8 cellular contexts compared by ENCODE assay signal in the genomic region with DNA sequence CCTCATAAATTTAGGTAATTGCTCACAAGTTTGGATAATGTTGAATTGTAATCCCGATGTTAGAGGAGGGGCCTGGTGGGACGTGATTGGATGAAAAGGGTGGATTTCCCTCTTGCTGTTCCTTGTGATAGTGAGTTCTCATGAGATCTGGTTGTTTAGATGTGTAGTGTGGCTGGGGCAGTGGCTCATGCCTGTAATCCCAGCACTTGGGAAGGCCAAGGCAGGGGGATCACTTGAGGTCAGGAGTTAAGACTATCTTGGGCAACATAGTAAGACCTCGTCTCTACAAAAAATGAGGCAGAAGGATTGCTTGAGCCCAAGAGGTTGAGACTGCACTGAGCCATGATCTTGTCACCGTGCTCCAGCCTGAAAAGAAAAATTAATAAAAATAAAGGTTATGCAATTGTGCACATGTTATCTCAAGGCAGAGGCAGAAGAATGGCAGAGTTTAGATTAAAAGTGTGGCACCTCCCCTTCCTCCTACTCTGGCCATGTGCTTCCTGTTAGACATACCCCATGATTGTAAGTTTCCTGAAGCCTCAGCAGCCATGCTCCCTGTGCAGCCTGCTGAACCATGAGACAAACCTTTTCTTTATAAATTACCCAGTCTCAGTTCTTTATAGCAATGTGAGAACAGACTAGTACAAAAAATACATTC. TPM values are rescaled to one million over a fixed set of nuclear protein-coding genes. Genes with fewer than 3 reads are reported as not detected.
DNase-seq lines count a peak whose midpoint lies in the region; ATAC-seq and TF ChIP-seq lines count a peak whose summit lies in the region.

No MANE protein-coding gene starts in this region.

- H2AFZ ChIP-seq in OCI-LY7 (ENCODE audit: low read length) = no peak overlapping the region

- H3K4me2 ChIP-seq in OCI-LY7 (ENCODE audit: low read length) = peak overlapping the region; percentile 95

- H4K20me1 ChIP-seq in OCI-LY7 (ENCODE audit: insufficient read depth, low read length) = no peaks in the 10 kb centered on the region

- H3K36me3 Mint-ChIP-seq in natural killer cell treated with Interleukin-12 subunit alpha and Interleukin-12 subunit beta and Interleukin-15 and Interleukin-18, amount 100 ng/mL, for 72 hours = peaks cover 21% of the 10 kb centered on the region
- H3K36me3 Mint-ChIP-seq in natural killer cell (no peaks in the 10 kb centered on the region), chondrocyte (ENCODE audit: low read depth) (peaks cover 4% of the 10 kb centered on the region)

- no peak for TF ChIP-seq EP300 in suprapubic skin (IDR thresholded peaks at IDR 0.05)

- no peaks in the 10 kb centered on the region for H3K27me3 ChIP-seq in suprapubic skin

- no peak for TF ChIP-seq POLR2A in suprapubic skin (IDR thresholded peaks at IDR 0.05)

- WGBS in suprapubic skin = 82% methylated on average over 4 of the region's 4 CpGs

- peak overlapping the region; percentile 64 to 89 for H3K27ac Mint-ChIP-seq in natural killer cell treated with Interleukin-12 subunit alpha and Interleukin-12 subunit beta and Interleukin-15 and Interleukin-18, amount 100 ng/mL, for 72 hours
- H3K27ac Mint-ChIP-seq in natural killer cell (no peak overlapping the region), chondrocyte (ENCODE audit: unreplicated experiment) (peak overlapping the region; percentile 63)
- H3K27ac Mint-ChIP-seq in stimulated activated naive CD8-positive, alpha-beta T cell treated with anti-CD3 and anti-CD28 coated beads, Interleukin-15, amount 100 ng/mL, for 72 hours = peak overlapping the region; percentile 81 to 89

- H3K9me3 ChIP-seq in OCI-LY7 (ENCODE audit: low read length) (no peaks in the 10 kb centered on the region), suprapubic skin (no peaks in the 10 kb centered on the region)

- BruUV-seq in OCI-LY7 (replicated peaks; lab: Mats Ljungman, UMichigan) = no TSS peak

- no peaks in the 10 kb centered on the region for H3K9me2 ChIP-seq in OCI-LY7 (ENCODE audit: insufficient read depth, low read length)

- H3K36me3 ChIP-seq in OCI-LY7 (ENCODE audit: insufficient read depth, low read length) (peaks cover 67% of the 10 kb centered on the region), suprapubic skin (peaks cover 25% of the 10 kb centered on the region)

- H3K4me1 ChIP-seq in OCI-LY7 (ENCODE audit: insufficient read depth, low read length, poor library complexity, severe bottlenecking) (peaks cover 54% of the 10 kb centered on the region), suprapubic skin (peaks cover 22% of the 10 kb centered on the region)

- no peaks in the 10 kb centered on the region for H3K9me3 Mint-ChIP-seq in natural killer cell treated with Interleukin-12 subunit alpha and Interleukin-12 subunit beta and Interleukin-15 and Interleukin-18, amount 100 ng/mL, for 72 hours
- H3K9me3 Mint-ChIP-seq in natural killer cell (no peaks in the 10 kb centered on the region), chondrocyte (ENCODE audit: low read depth) (no peaks in the 10 kb centered on the region)
- no peaks in the 10 kb centered on the region for H3K9me3 Mint-ChIP-seq in stimulated activated naive CD8-positive, alpha-beta T cell treated with anti-CD3 and anti-CD28 coated beads, Interleukin-15, amount 100 ng/mL, for 72 hours

- DNase-seq in natural killer cell treated with Interleukin-12 subunit alpha and Interleukin-12 subunit beta and Interleukin-15 and Interleukin-18, amount 100 ng/mL, for 72 hours (ENCODE audit: low spot score) = no peak
- DNase-seq in natural killer cell (no peak), OCI-LY7 (ENCODE audit: low spot score) (peak; percentile 37), chondrocyte (ENCODE audit: low spot score) (no peak), DMS153 treated with DMSO at 0.1 percent for 48 hours (lab: John Stamatoyannopoulos, UW; ENCODE audit: unreplicated experiment) (no peak), suprapubic skin (ENCODE audit: low spot score in 2 of 2) (no peak)
- no peak for DNase-seq in stimulated activated naive CD8-positive, alpha-beta T cell treated with anti-CD3 and anti-CD28 coated beads, Interleukin-15, amount 100 ng/mL, for 72 hours

- POLR2A ChIA-PET in OCI-LY7 (lab: Charles Lee) = interaction anchor here (3.7 kb wide), 1 partner anchor 8 kb away, joined by 67 read pairs; no protein-coding TSS in a partner anchor

- peak overlapping the region; percentile 92 for H3K4me3 Mint-ChIP-seq in natural killer cell treated with Interleukin-12 subunit alpha and Interleukin-12 subunit beta and Interleukin-15 and Interleukin-18, amount 100 ng/mL, for 72 hours
- H3K4me3 Mint-ChIP-seq in natural killer cell (no peak overlapping the region), chondrocyte (ENCODE audit: unreplicated experiment) (no peak overlapping the region)
- H3K4me3 Mint-ChIP-seq in stimulated activated naive CD8-positive, alpha-beta T cell treated with anti-CD3 and anti-CD28 coated beads, Interleukin-15, amount 100 ng/mL, for 72 hours = peak overlapping the region; percentile 93 to 95

- H3K27me3 Mint-ChIP-seq in natural killer cell treated with Interleukin-12 subunit alpha and Interleukin-12 subunit beta and Interleukin-15 and Interleukin-18, amount 100 ng/mL, for 72 hours = no peaks in the 10 kb centered on the region
- H3K27me3 Mint-ChIP-seq in natural killer cell (ENCODE audit: low read depth in 2 of 2) (no peaks in the 10 kb centered on the region), chondrocyte (ENCODE audit: low read depth) (no peaks in the 10 kb centered on the region)
- H3K27me3 Mint-ChIP-seq in stimulated activated naive CD8-positive, alpha-beta T cell treated with anti-CD3 and anti-CD28 coated beads, Interleukin-15, amount 100 ng/mL, for 72 hours = no peaks in the 10 kb centered on the region

- no peak for TF ChIP-seq CTCF in natural killer cell (IDR thresholded peaks at IDR 0.05)
- no peak for TF ChIP-seq CTCF in OCI-LY7 (conservative IDR thresholded peaks at IDR 0.05; ENCODE audit: low read length)
- no peak for TF ChIP-seq CTCF in chondrocyte (IDR thresholded peaks at IDR 0.05)
- no peak for TF ChIP-seq CTCF in suprapubic skin (IDR thresholded peaks at IDR 0.05)

- CTCF ChIA-PET in OCI-LY7 (lab: Charles Lee; ENCODE audit: unreplicated experiment) = no interaction called here

- intact Hi-C loops in natural killer cell (cut with micrococcal nuclease) = no loop called here
- intact Hi-C loops in OCI-LY7 (cut with micrococcal nuclease; ENCODE audit: unreplicated experiment) = loop anchor here (10.0 kb wide), 2 partner anchors 650 to 1030 kb away; a partner anchor contains a TSS

- H3K4me3 ChIP-seq in OCI-LY7 (ENCODE audit: low read depth, low read length, poor library complexity, severe bottlenecking) (peak overlapping the region; percentile 99), suprapubic skin (no peak overlapping the region)

- peaks cover 37% of the 10 kb centered on the region for H3K79me2 ChIP-seq in OCI-LY7 (ENCODE audit: insufficient read depth, low read depth, low read length)

- ATAC-seq in natural killer cell treated with Interleukin-12 subunit alpha and Interleukin-12 subunit beta and Interleukin-15 and Interleukin-18, amount 100 ng/mL, for 72 hours = no peak
- ATAC-seq in natural killer cell = no peak
- no peak for ATAC-seq in stimulated activated naive CD8-positive, alpha-beta T cell treated with anti-CD3 and anti-CD28 coated beads, Interleukin-15, amount 100 ng/mL, for 72 hours
- no peak for ATAC-seq in HG02840 (IDR thresholded peaks at IDR 0.05; ENCODE audit: low FRiP score, unreplicated experiment)

- H3K27ac ChIP-seq in OCI-LY7 (ENCODE audit: low read depth, low read length, poor library complexity, severe bottlenecking) (peak overlapping the region; percentile 78), suprapubic skin (no peak overlapping the region)

- H3K4me1 Mint-ChIP-seq in natural killer cell treated with Interleukin-12 subunit alpha and Interleukin-12 subunit beta and Interleukin-15 and Interleukin-18, amount 100 ng/mL, for 72 hours (ENCODE audit: low read depth in 2 of 2) = peaks cover 23 to 31% of the 10 kb centered on the region in 2 donors
- H3K4me1 Mint-ChIP-seq in natural killer cell (peaks cover 12 to 31% of the 10 kb centered on the region in 2 donors), chondrocyte (ENCODE audit: low read depth) (peaks cover 41% of the 10 kb centered on the region)
- peaks cover 41% of the 10 kb centered on the region for H3K4me1 Mint-ChIP-seq in stimulated activated naive CD8-positive, alpha-beta T cell treated with anti-CD3 and anti-CD28 coated beads, Interleukin-15, amount 100 ng/mL, for 72 hours

RNA-seq across cellular contexts. Expression of a gene that starts 36.5 kb away (rescaled TPM):
- not detected for total RNA-seq in natural killer cell treated with Interleukin-12 subunit alpha and Interleukin-12 subunit beta and Interleukin-15 and Interleukin-18, amount 100 ng/mL, for 72 hours
- not detected for total RNA-seq in natural killer cell
- not detected in 2 replicates for total RNA-seq in OCI-LY7 (2014; rRNA removed; shearing (Covaris generic))
- not detected in 2 replicates for total RNA-seq in OCI-LY7 (2022)
- 1.4 to 1.7 TPM (median 1.5 TPM) in 3 replicates for total RNA-seq in chondrocyte
- total RNA-seq in suprapubic skin = 1 to 10 TPM in 2 of 4 donors, under 1 TPM in 2; 0.72 to 1.8 (median 1.1) TPM

RNA-seq across cellular contexts. Expression of a gene that starts 55.6 kb away (rescaled TPM):
- 10 to 100 TPM in 1 of 2 donors, 1 to 10 TPM in 1; 9.1 to 15.7 TPM for total RNA-seq in natural killer cell treated with Interleukin-12 subunit alpha and Interleukin-12 subunit beta and Interleukin-15 and Interleukin-18, amount 100 ng/mL, for 72 hours
- 10 to 100 TPM in 2 of 3 donors, 1 to 10 TPM in 1; 7.8 to 11.7 (median 10.3) TPM for total RNA-seq in natural killer cell
- 5.4 and 5.8 TPM in 2 replicates for total RNA-seq in OCI-LY7 (2014; rRNA removed; shearing (Covaris generic))
- 15.5 and 15.8 TPM in 2 replicates for total RNA-seq in OCI-LY7 (2022)
- total RNA-seq in chondrocyte = 24.9 to 27.3 TPM (median 27.0 TPM) in 3 replicates
- total RNA-seq in suprapubic skin = 10 to 100 TPM in 2 of 4 donors, 1 to 10 TPM in 2; 8.4 to 17.5 (median 10.5) TPM

Comparison
In these comparisons a context has a peak if more than half of its experiments do, and no peak if none do; other contexts are left out.
1. H3K27ac Mint-ChIP-seq: peak in natural killer cell treated with Interleukin-12 subunit alpha and Interleukin-12 subunit beta and Interleukin-15 and Interleukin-18, amount 100 ng/mL, for 72 hours (2 of 2), chondrocyte (single experiment) and stimulated activated naive CD8-positive, alpha-beta T cell treated with anti-CD3 and anti-CD28 coated beads, Interleukin-15, amount 100 ng/mL, for 72 hours (2 of 2); none in natural killer cell (0 of 2).
2. H3K4me3 Mint-ChIP-seq: peak in natural killer cell treated with Interleukin-12 subunit alpha and Interleukin-12 subunit beta and Interleukin-15 and Interleukin-18, amount 100 ng/mL, for 72 hours (single experiment) and stimulated activated naive CD8-positive, alpha-beta T cell treated with anti-CD3 and anti-CD28 coated beads, Interleukin-15, amount 100 ng/mL, for 72 hours (2 of 2); none in natural killer cell (single experiment) and chondrocyte (single experiment).